In genomic region chr2:98569197-98569793, GRCh38 we compare ENCODE assay signal across 8 cellular contexts.
DNase-seq lines count a peak whose midpoint lies in the region; TF ChIP-seq lines count a peak whose summit lies in the region.

No MANE protein-coding gene starts in this region.

- peaks cover 93% of the 10 kb centered on the region for H3K36me3 ChIP-seq in NT2/D1 (ENCODE audit: insufficient read depth, insufficient read length, low read length)

- peak; percentile 80 for TF ChIP-seq CTCF in foreskin fibroblast (IDR thresholded peaks at IDR 0.05; ENCODE audit: low read depth, low read length)
- peak; percentile 88 for TF ChIP-seq CTCF in retinal pigment epithelial cell (conservative IDR thresholded peaks at IDR 0.05; ENCODE audit: low read depth, low read length)

- no peaks in the 10 kb centered on the region for H3K27me3 ChIP-seq in NT2/D1 (ENCODE audit: insufficient read depth, insufficient read length)

- H3K4me1 ChIP-seq in NT2/D1 (ENCODE audit: insufficient read depth, insufficient read length): no peaks in the 10 kb centered on the region

- no peak overlapping the region for H3K9ac ChIP-seq in NT2/D1 (ENCODE audit: insufficient read length, low read depth)

- H3K9me3 ChIP-seq in NT2/D1 (ENCODE audit: insufficient read depth, low read length): no peaks in the 10 kb centered on the region

- DNase-seq in SIG-M5 treated with dmso at 0.1 percent for 504 hours (lab: John Stamatoyannopoulos, UW; ENCODE audit: unreplicated experiment): peak; percentile 1
- DNase-seq in SIG-M5 (lab: John Stamatoyannopoulos, UW): no peak
- DNase-seq in NT2/D1 (ENCODE audit: low read depth, low spot score): peak; percentile 23
- DNase-seq in activated T-cell treated with anti-CD3 and anti-CD28 coated beads, Interleukin-2, amount 50 U/mL, for 48 hours: peak; percentile 85
- DNase-seq in foreskin fibroblast: peak in 1 of 2 donors; percentile 42
- no peak for DNase-seq in retinal pigment epithelial cell (ENCODE audit: low read depth)
- no peak for DNase-seq in inferior parietal cortex (ENCODE audit: extremely low spot score)
- no peak for DNase-seq in NCI-H128 (lab: John Stamatoyannopoulos, UW; ENCODE audit: unreplicated experiment)

- H3K4me3 ChIP-seq in NT2/D1 (ENCODE audit: insufficient read length, low read depth) (no peak overlapping the region), foreskin fibroblast (ENCODE audit: low read depth in 1 of 2, low read length in 2 of 2) (no peak overlapping the region), retinal pigment epithelial cell (ENCODE audit: low read length) (no peak overlapping the region)

Comparison
In these comparisons a context has a peak if more than half of its experiments do, and no peak if none do; other contexts are left out.
1. DNase-seq: peak in SIG-M5 treated with dmso at 0.1 percent for 504 hours (single experiment), NT2/D1 (single experiment) and activated T-cell treated with anti-CD3 and anti-CD28 coated beads, Interleukin-2, amount 50 U/mL, for 48 hours (2 of 2); none in SIG-M5 (single experiment), retinal pigment epithelial cell (single experiment), inferior parietal cortex (single experiment) and NCI-H128 (single experiment).